In the genomic region with DNA sequence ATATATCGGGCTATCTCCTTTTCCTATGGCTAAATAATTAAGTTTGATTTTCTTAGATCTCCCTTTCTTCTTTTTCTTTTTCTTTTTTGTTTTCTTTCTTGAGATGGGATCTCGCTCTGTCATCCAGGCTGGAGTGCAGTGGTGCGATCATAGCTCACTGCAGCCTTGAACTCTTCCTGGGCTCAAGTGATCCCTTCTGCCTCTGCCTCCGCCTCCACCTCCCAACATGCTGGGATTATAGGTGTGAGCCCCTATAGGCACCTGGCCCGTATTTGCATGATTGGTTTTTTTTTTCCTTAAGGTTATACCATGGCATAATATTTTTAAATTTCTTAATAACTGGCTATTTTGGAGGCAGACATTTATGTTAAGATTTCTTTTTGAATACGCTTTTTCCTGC, we compare ENCODE assay signal across 5 cellular contexts.
"Had no signal": no experiment of that assay in that cellular context is flagged by ENCODE, and none has a peak within 500 bp of the region (broad histone marks: within the 10 kb centered on the region; RNA-seq: fewer than 3 reads in every experiment).

No MANE protein-coding gene starts in this region.

- ATAC-seq: K562 had no signal

- DNase-seq: GOT3, H7, HCEC 1CT, IMR-90 had no signal
